In genomic region chr6:39309942-39310531, GRCh38 we compare ENCODE assay signal across 8 cellular contexts. TPM values are rescaled to one million over a fixed set of nuclear protein-coding genes. Genes with fewer than 3 reads are reported as not detected.
DNase-seq lines count a peak whose midpoint lies in the region; ATAC-seq and TF ChIP-seq lines count a peak whose summit lies in the region.

No MANE protein-coding gene starts in this region.

- no peaks in the 10 kb centered on the region for H4K20me1 ChIP-seq in mammary epithelial cell (ENCODE audit: insufficient read depth, low read length)

- H3K9me3 ChIP-seq in mammary epithelial cell (replicated peaks; ENCODE audit: insufficient read depth, low read length): no peaks in the 10 kb centered on the region

- intact Hi-C loops in mammary epithelial cell (cut with micrococcal nuclease): loop anchor here (1.0 kb wide), 3 partner anchors 144 to 438 kb away; no protein-coding TSS in a partner anchor

- no peak overlapping the region for H3K4me2 ChIP-seq in mammary epithelial cell (ENCODE audit: insufficient read depth, low read depth, low read length)

- dilution Hi-C loops in mammary epithelial cell (cut with HindIII; ENCODE audit: low sequenced_read_pairs): no loop called here

- H3K4me1 ChIP-seq in mammary epithelial cell (ENCODE audit: insufficient read depth, low read length): no peaks in the 10 kb centered on the region

- no TSS peak for BruUV-seq in mammary epithelial cell (replicated peaks; lab: Mats Ljungman, UMichigan)

- H3K27me3 ChIP-seq in mammary epithelial cell (ENCODE audit: insufficient read depth, low read length): peaks cover 18% of the 10 kb centered on the region

- no peak overlapping the region for H2AFZ ChIP-seq in mammary epithelial cell (ENCODE audit: low read depth, low read length)

- H3K27ac ChIP-seq in VCaP (no peak overlapping the region), mammary epithelial cell (ENCODE audit: insufficient read depth, low read depth, low read length) (no peak overlapping the region)

- DNase-seq in 8988T: peak; percentile 98
- peak; percentile 80 for DNase-seq in GM10266 (ENCODE audit: extremely low spot score)
- peak; percentile 81 for DNase-seq in NCI-H146 (lab: John Stamatoyannopoulos, UW)
- peak; percentile 50 for DNase-seq in mammary epithelial cell
- DNase-seq in islet precursor cell: peak; percentile 88
- peak; percentile 39 to 46 for DNase-seq in stimulated activated CD4-positive, alpha-beta T cell treated with anti-CD3 and anti-CD28 coated beads, Interleukin-15, amount 100 ng/mL, for 48 hours (ENCODE audit: low read depth in 2 of 2)

- 69% methylated on average over 3 of the region's 7 CpGs for WGBS in mammary epithelial cell (ENCODE audit: low coverage, missing lambda C conversion rate)

- no peak for ATAC-seq in GM21528 (IDR thresholded peaks at IDR 0.05; ENCODE audit: low FRiP score, unreplicated experiment)

- no peak overlapping the region for H3K4me3 ChIP-seq in mammary epithelial cell (replicated peaks in 1 of 3; ENCODE audit: insufficient read depth in 1 of 3, low read depth in 2 of 3, low read length in 3 of 3)

- no peaks in the 10 kb centered on the region for H3K79me2 ChIP-seq in mammary epithelial cell (ENCODE audit: insufficient read depth, low read length)

- H3K9ac ChIP-seq in mammary epithelial cell (ENCODE audit: insufficient read depth, low read length): no peak overlapping the region

- TF ChIP-seq CTCF in GM10266 (IDR thresholded peaks at IDR 0.05; ENCODE audit: control insufficient read depth, insufficient read depth, low read depth, missing control alignments): peak; percentile 90
- TF ChIP-seq CTCF in VCaP (conservative IDR thresholded peaks at IDR 0.05): peak; percentile 92
- peak; percentile 93 to 94 for TF ChIP-seq CTCF in mammary epithelial cell (conservative IDR thresholded peaks at IDR 0.05 in 1 of 2, IDR thresholded peaks at IDR 0.05 in 1 of 2; ENCODE audit: extremely low read depth in 1 of 2, insufficient read depth in 1 of 2, low read depth in 1 of 2, low read length in 2 of 2)

- H3K36me3 ChIP-seq in mammary epithelial cell (ENCODE audit: insufficient read depth, low read length): no peaks in the 10 kb centered on the region

- CTCF ChIA-PET in mammary epithelial cell (lab: Charles Lee; ENCODE audit: low non-redundant PET): no interaction called here

- in situ Hi-C loops in mammary epithelial cell (cut with MboI; ENCODE audit: low sequenced_read_pairs in 2 of 2): loop anchor here (5.0 to 25.0 kb wide), 4 partner anchors 143 to 448 kb away; no protein-coding TSS in a partner anchor

RNA-seq across cellular contexts. Expression of gene KCNK17, which starts 4.2 kb away (rescaled TPM):
- total RNA-seq in mammary epithelial cell: 10 to 100 TPM in 1 of 2 donors, not detected in 1; 13.0 TPM
- polyA plus RNA-seq in mammary epithelial cell: not detected
- not detected for polyA minus RNA-seq in mammary epithelial cell

RNA-seq across cellular contexts. Expression of gene KCNK16, which starts 12.5 kb away (rescaled TPM):
- total RNA-seq in mammary epithelial cell: not detected
- polyA plus RNA-seq in mammary epithelial cell: not detected
- not detected for polyA minus RNA-seq in mammary epithelial cell

Comparison
In these comparisons a context has a peak if more than half of its experiments do, and no peak if none do; other contexts are left out.
1. DNase-seq: peak in every context shown above with its lines; median percentile 98 in 8988T; 88 in islet precursor cell; 81 in NCI-H146; 80 in GM10266; 50 in mammary epithelial cell; 42 in stimulated activated CD4-positive, alpha-beta T cell treated with anti-CD3 and anti-CD28 coated beads, Interleukin-15, amount 100 ng/mL, for 48 hours.